Comparison of ENCODE assay signal across 10 cellular contexts in the genomic region with DNA sequence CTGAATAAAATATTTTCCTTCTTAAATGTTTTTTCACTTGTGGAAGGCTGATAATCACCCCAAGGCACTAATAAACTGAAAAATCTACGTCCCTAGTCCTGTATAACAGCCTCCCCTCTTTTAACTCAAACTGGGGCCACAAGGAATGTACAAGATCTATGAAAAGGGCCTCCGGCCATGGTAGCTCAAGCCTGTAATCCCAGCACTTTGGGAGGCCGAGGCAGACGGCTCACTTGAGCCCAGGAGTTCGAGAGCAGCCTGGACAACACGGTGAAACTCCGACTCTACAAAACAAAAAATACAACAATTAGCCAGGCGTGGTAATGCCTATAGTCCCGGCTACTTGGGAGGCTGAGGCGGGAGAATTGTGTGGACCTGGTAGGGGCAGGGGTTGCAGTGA. TPM values are rescaled to one million over a fixed set of nuclear protein-coding genes. Genes with fewer than 3 reads are reported as not detected.
DNase-seq lines count a peak whose midpoint lies in the region; ATAC-seq and TF ChIP-seq lines count a peak whose summit lies in the region.
"Had no signal": no experiment of that assay in that cellular context is flagged by ENCODE, and none has a peak within 500 bp of the region (broad histone marks: within the 10 kb centered on the region; RNA-seq: fewer than 3 reads in every experiment).

No MANE protein-coding gene starts in this region.

- H2AK5ac ChIP-seq in mesenchymal stem cell (ENCODE audit: low read length, severe bottlenecking): peak overlapping the region; percentile 84

- H3K27me3 ChIP-seq in cardiac muscle cell (no peaks in the 10 kb centered on the region), heart right ventricle (no peaks in the 10 kb centered on the region), mesenchymal stem cell (ENCODE audit: control insufficient read depth in 1 of 2, insufficient read depth in 1 of 2, low read length in 2 of 2) (no peaks in the 10 kb centered on the region), upper lobe of left lung (no peaks in the 10 kb centered on the region)

- peak overlapping the region; percentile 81 for H3K9ac ChIP-seq in mesenchymal stem cell (ENCODE audit: low read length)

- H3K4me1 ChIP-seq in cardiac muscle cell (ENCODE audit: low read depth): no peaks in the 10 kb centered on the region
- H3K4me1 ChIP-seq in heart right ventricle: peaks cover 0 to 71% (median 46%) of the 10 kb centered on the region in 9 donors
- H3K4me1 ChIP-seq in mesenchymal stem cell (ENCODE audit: control insufficient read depth, insufficient read depth, low read depth, low read length): peaks cover 6% of the 10 kb centered on the region
- H3K4me1 ChIP-seq in upper lobe of left lung: peaks cover 20 to 56% (median 42%) of the 10 kb centered on the region in 4 donors

- 85 to 96% methylated on average over 10 of the region's 10 CpGs for WGBS in heart right ventricle, 2 donors
- 81% methylated on average over 8 of the region's 10 CpGs for WGBS in mesenchymal stem cell
- WGBS in upper lobe of left lung, 2 donors: 66 to 77% methylated on average over 10 of the region's 10 CpGs

- H2BK12ac ChIP-seq in mesenchymal stem cell (ENCODE audit: low read length in 2 of 2): peak overlapping the region in 1 of 2 experiments; percentile 48

- H3K4ac ChIP-seq in mesenchymal stem cell (ENCODE audit: low read depth in 1 of 2, low read length in 2 of 2): no peak overlapping the region

- TF ChIP-seq POLR2A in upper lobe of left lung (IDR thresholded peaks at IDR 0.05): no peak

- no peak for TF ChIP-seq EP300 in upper lobe of left lung (IDR thresholded peaks at IDR 0.05)

- H3K4me3 Mint-ChIP-seq in activated T-helper 17 cell treated with anti-CD3 and anti-CD28 coated beads, Interleukin-2, amount 50 U/mL, for 72 hours: peak overlapping the region; percentile 70

- no peak overlapping the region for H2AFZ ChIP-seq in mesenchymal stem cell (ENCODE audit: low read depth, low read length)

- H3K27ac Mint-ChIP-seq in activated T-helper 17 cell treated with anti-CD3 and anti-CD28 coated beads, Interleukin-2, amount 50 U/mL, for 72 hours: peak overlapping the region; percentile 93

- peaks cover 96% of the 10 kb centered on the region for H3K36me3 Mint-ChIP-seq in activated T-helper 17 cell treated with anti-CD3 and anti-CD28 coated beads, Interleukin-2, amount 50 U/mL, for 72 hours (ENCODE audit: low read depth)

- ATAC-seq in heart right ventricle: no peak
- ATAC-seq in activated T-helper 17 cell treated with anti-CD3 and anti-CD28 coated beads, Interleukin-2, amount 50 U/mL, for 72 hours (replicated peaks): no peak
- ATAC-seq in upper lobe of left lung (ENCODE audit: low FRiP score in 2 of 2): peak in 1 of 2 donors; percentile 62
- no peak for ATAC-seq in GM19397 (IDR thresholded peaks at IDR 0.05; ENCODE audit: unreplicated experiment)

- peak overlapping the region; percentile 4 for H4K8ac ChIP-seq in mesenchymal stem cell (ENCODE audit: low read length)

- peak overlapping the region; percentile 50 for H2BK5ac ChIP-seq in mesenchymal stem cell (ENCODE audit: low read depth, low read length, poor library complexity, severe bottlenecking)

- in situ Hi-C loops in ACHN (cut with HindIII; ENCODE audit: low pct_ligation_motif_present, low pct_unique_long_range_greater_than_20kb, low sequenced_read_pairs): no loop called here

- H3K4me1 Mint-ChIP-seq in activated T-helper 17 cell treated with anti-CD3 and anti-CD28 coated beads, Interleukin-2, amount 50 U/mL, for 72 hours: peaks cover 43% of the 10 kb centered on the region

- H3K79me1 ChIP-seq in mesenchymal stem cell (replicated peaks; ENCODE audit: low read length, poor library complexity, severe bottlenecking): peaks cover 9% of the 10 kb centered on the region

- H4K91ac ChIP-seq in mesenchymal stem cell (ENCODE audit: low read length): no peak overlapping the region

- H2BK15ac ChIP-seq in mesenchymal stem cell (ENCODE audit: low read depth, poor library complexity, severe bottlenecking): no peak overlapping the region

- H3K4me3 ChIP-seq in cardiac muscle cell: no peak overlapping the region
- no peak overlapping the region for H3K4me3 ChIP-seq in heart right ventricle
- H3K4me3 ChIP-seq in mesenchymal stem cell (ENCODE audit: insufficient read depth in 1 of 2, low read depth in 1 of 2, low read length in 2 of 2): peak overlapping the region in 1 of 2 experiments; percentile 40
- H3K4me3 ChIP-seq in upper lobe of left lung: no peak overlapping the region

- H3K36me3 ChIP-seq in cardiac muscle cell (peaks cover 21% of the 10 kb centered on the region), heart right ventricle (peaks cover 0 to 63% (median 0%) of the 10 kb centered on the region in 9 donors), mesenchymal stem cell (ENCODE audit: control insufficient read depth in 1 of 2, insufficient read depth in 2 of 2, low read depth in 1 of 2, low read length in 2 of 2) (peaks cover 7 to 22% of the 10 kb centered on the region in 2 experiments), upper lobe of left lung (peaks cover 0 to 22% (median 3%) of the 10 kb centered on the region in 4 donors)

- peak overlapping the region; percentile 28 to 37 for H3K18ac ChIP-seq in mesenchymal stem cell (ENCODE audit: low read depth in 1 of 2, low read length in 2 of 2)

- H3K23ac ChIP-seq in mesenchymal stem cell (ENCODE audit: low read length in 2 of 2): peak overlapping the region in 1 of 2 experiments; percentile 66

- DNase-seq in cardiac muscle cell (ENCODE audit: low read depth in 1 of 2, low spot score in 1 of 2): no peak
- DNase-seq in heart right ventricle: no peak
- DNase-seq in mesenchymal stem cell: no peak
- DNase-seq in upper lobe of left lung: no peak
- DNase-seq in T-helper 1 cell: no peak
- DNase-seq in ACHN: no peak
- DNase-seq: AML-193; central memory CD4-positive, alpha-beta T cell had no signal

- no peaks in the 10 kb centered on the region for H3K9me3 Mint-ChIP-seq in activated T-helper 17 cell treated with anti-CD3 and anti-CD28 coated beads, Interleukin-2, amount 50 U/mL, for 72 hours

- H3K9me3 ChIP-seq in cardiac muscle cell (ENCODE audit: low read depth) (no peaks in the 10 kb centered on the region), heart right ventricle (no peaks in the 10 kb centered on the region), mesenchymal stem cell (ENCODE audit: control insufficient read depth, low read length) (no peaks in the 10 kb centered on the region), upper lobe of left lung (no peaks in the 10 kb centered on the region)

- intact Hi-C loops in heart right ventricle (cut with DNase I): no loop called here

- H3K27ac ChIP-seq in cardiac muscle cell: peak overlapping the region; percentile 32
- H3K27ac ChIP-seq in heart right ventricle: peak overlapping the region in 1 of 10 donors; percentile 88
- H3K27ac ChIP-seq in mesenchymal stem cell (ENCODE audit: low read length, poor library complexity, severe bottlenecking): peak overlapping the region; percentile 80
- H3K27ac ChIP-seq in upper lobe of left lung: peak overlapping the region; percentile 80 to 84 (median 82)

- no peak overlapping the region for H3K4me2 ChIP-seq in mesenchymal stem cell (ENCODE audit: low read length, poor library complexity, severe bottlenecking)

- TF ChIP-seq CTCF in cardiac muscle cell (IDR thresholded peaks at IDR 0.05; ENCODE audit: low read depth, low read length) (no peak), heart right ventricle (IDR thresholded peaks at IDR 0.05) (no peak), upper lobe of left lung (IDR thresholded peaks at IDR 0.05) (no peak)

- H3K27me3 Mint-ChIP-seq in activated T-helper 17 cell treated with anti-CD3 and anti-CD28 coated beads, Interleukin-2, amount 50 U/mL, for 72 hours: no peaks in the 10 kb centered on the region

- H3K14ac ChIP-seq in mesenchymal stem cell (ENCODE audit: low read length in 2 of 2): no peak overlapping the region

- no peak overlapping the region for H2BK120ac ChIP-seq in mesenchymal stem cell (ENCODE audit: low read depth, low read length)

RNA-seq across cellular contexts. Expression of a gene that starts 23.6 kb away (rescaled TPM):
- 38.7 and 46.9 TPM in 2 replicates for total RNA-seq in cardiac muscle cell
- polyA plus RNA-seq in cardiac muscle cell: 12.7 and 17.1 TPM in 2 replicates
- 10 to 100 TPM; 16.2 to 37.4 (median 22.2) TPM for total RNA-seq in heart right ventricle
- 10 to 100 TPM in 1 of 2 donors, 1 to 10 TPM in 1; 9.4 to 30.0 TPM for polyA plus RNA-seq in heart right ventricle
- 100 to 1,000 TPM in 1 of 2 donors, 10 to 100 TPM in 1; 88.3 to 111 TPM for total RNA-seq in activated T-helper 17 cell treated with anti-CD3 and anti-CD28 coated beads, Interleukin-2, amount 50 U/mL, for 72 hours
- polyA plus RNA-seq in mesenchymal stem cell (2013, experiment 1 of 2): 50.9 TPM
- polyA plus RNA-seq in mesenchymal stem cell (2013, experiment 2 of 2): 50.6 TPM
- 100 to 1,000 TPM; 130 to 376 (median 232) TPM for total RNA-seq in upper lobe of left lung
